In genomic region chr10:119522747-119523426, GRCh38 we compare ENCODE assay signal across 16 cellular contexts. TPM values are rescaled to one million over a fixed set of nuclear protein-coding genes. Genes with fewer than 3 reads are reported as not detected.
DNase-seq lines count a peak whose midpoint lies in the region; ATAC-seq and TF ChIP-seq lines count a peak whose summit lies in the region.
"Had no signal": no experiment of that assay in that cellular context is flagged by ENCODE, and none has a peak within 500 bp of the region (broad histone marks: within the 10 kb centered on the region; RNA-seq: fewer than 3 reads in every experiment).

No MANE protein-coding gene starts in this region.

- H3K4me3 ChIP-seq in HEK293 (ENCODE audit: low read depth, low read length) (no peak overlapping the region), mesendoderm (ENCODE audit: low read length) (no peak overlapping the region)

- no peak overlapping the region for H3K23ac ChIP-seq in mesendoderm (ENCODE audit: low read length)

- H2BK15ac ChIP-seq in mesendoderm (replicated peaks; ENCODE audit: low read depth): no peak overlapping the region

- H3K79me2 ChIP-seq in mesendoderm (ENCODE audit: control insufficient read depth, insufficient read depth, low read length): no peaks in the 10 kb centered on the region

- CTCF ChIA-PET in HEK293 (lab: Yijun Ruan, JAX): interaction anchor here (0.6 kb wide), 1 partner anchor 129 kb away, joined by 3 read pairs; no protein-coding TSS in a partner anchor

- peak; percentile 57 for DNase-seq in Daoy (ENCODE audit: low read depth)
- peak; percentile 34 for DNase-seq in activated naive CD8-positive, alpha-beta T cell treated with anti-CD3 and anti-CD28 coated beads for 36 hours
- DNase-seq in mesendoderm: peak; percentile 87
- no peak for DNase-seq in NCI-H2029 treated with DMSO at 0.1 percent for 48 hours (lab: John Stamatoyannopoulos, UW)
- DNase-seq in NCI-H1105 treated with DMSO at 0.1 percent for 48 hours (lab: John Stamatoyannopoulos, UW): no peak
- DNase-seq: activated CD8-positive, alpha-beta memory T cell treated with anti-CD3 and anti-CD28 coated beads for 24 hours; activated naive CD8-positive, alpha-beta T cell treated with anti-CD3 and anti-CD28 coated beads, Interleukin-2, amount 10 ng/mL, durations not matched to agents 7 days and 5 days; cerebellar nuclear complex; DMS 273 treated with DMSO at 0.1 percent for 48 hours; endodermal cell; NCI-H1694; NCI-H446 had no signal

- no peak overlapping the region for H2BK120ac ChIP-seq in mesendoderm (ENCODE audit: low read depth, low read length)

- H3K4me3 Mint-ChIP-seq in activated naive CD8-positive, alpha-beta T cell treated with anti-CD3 and anti-CD28 coated beads for 36 hours: no peak overlapping the region
- H3K4me3 Mint-ChIP-seq: activated naive CD8-positive, alpha-beta T cell treated with anti-CD3 and anti-CD28 coated beads, Interleukin-2, amount 10 ng/mL, durations not matched to agents 7 days and 5 days; endodermal cell; nephron had no signal

- ATAC-seq in GM18909 (IDR thresholded peaks at IDR 0.05; ENCODE audit: poor library complexity, unreplicated experiment): no peak
- no peak for ATAC-seq in SK-N-SH treated with all-trans-retinoic acid at 6 μM for 48 hours

- H3K4me2 ChIP-seq in mesendoderm (ENCODE audit: low read length): no peak overlapping the region

- H3K36me3 ChIP-seq in HEK293 (ENCODE audit: control insufficient read depth in 2 of 2, insufficient read depth in 1 of 2, low read length in 2 of 2) (peaks cover 0 to 21% of the 10 kb centered on the region in 2 experiments; a peak in 2 of 3 replicates), mesendoderm (ENCODE audit: control insufficient read depth, insufficient read depth, low read length) (no peaks in the 10 kb centered on the region)

- WGBS in mesendoderm (ENCODE audit: extremely low coverage, insufficient coverage, low lambda C conversion rate): no CpG with 5 or more reads among the region's 11 CpGs

- peaks cover 95% of the 10 kb centered on the region for H3K4me1 Mint-ChIP-seq in activated naive CD8-positive, alpha-beta T cell treated with anti-CD3 and anti-CD28 coated beads for 36 hours
- H3K4me1 Mint-ChIP-seq: endodermal cell had no signal

- peak overlapping the region; percentile 74 for H3K27ac Mint-ChIP-seq in activated naive CD8-positive, alpha-beta T cell treated with anti-CD3 and anti-CD28 coated beads for 36 hours
- H3K27ac Mint-ChIP-seq: endodermal cell, nephron had no signal

- no peak overlapping the region for H4K8ac ChIP-seq in mesendoderm (ENCODE audit: low read depth, low read length)

- H3K36me3 Mint-ChIP-seq in activated naive CD8-positive, alpha-beta T cell treated with anti-CD3 and anti-CD28 coated beads for 36 hours: peaks cover 60% of the 10 kb centered on the region

- H3K18ac ChIP-seq in mesendoderm (ENCODE audit: low read length): no peak overlapping the region

- TF ChIP-seq CTCF in HEK293 (tag by site-specific recombination; IDR thresholded peaks at IDR 0.05): no peak

- H3K27me3 ChIP-seq in mesendoderm (ENCODE audit: insufficient read depth, low read length, poor library complexity): no peaks in the 10 kb centered on the region

- no peaks in the 10 kb centered on the region for H3K27me3 Mint-ChIP-seq in activated naive CD8-positive, alpha-beta T cell treated with anti-CD3 and anti-CD28 coated beads for 36 hours
- H3K27me3 Mint-ChIP-seq: activated naive CD8-positive, alpha-beta T cell treated with anti-CD3 and anti-CD28 coated beads, Interleukin-2, amount 10 ng/mL, durations not matched to agents 7 days and 5 days had no signal

- no peak overlapping the region for H4K5ac ChIP-seq in mesendoderm (ENCODE audit: low read length)

- no peaks in the 10 kb centered on the region for H3K79me1 ChIP-seq in mesendoderm (ENCODE audit: low read length)

- H2BK5ac ChIP-seq in mesendoderm (ENCODE audit: low read length): no peak overlapping the region

- H3K27ac ChIP-seq in HEK293 (ENCODE audit: extremely low read depth, low read depth, low read length) (no peak overlapping the region), mesendoderm (ENCODE audit: low read depth, low read length) (no peak overlapping the region)

- no peaks in the 10 kb centered on the region for H3K9me3 ChIP-seq in HEK293 (ENCODE audit: control insufficient read depth, insufficient read depth, low read depth, low read length)

- no peak overlapping the region for H3K56ac ChIP-seq in mesendoderm (ENCODE audit: low read length)

- no peaks in the 10 kb centered on the region for H3K4me1 ChIP-seq in HEK293 (ENCODE audit: control insufficient read depth, insufficient read depth, low read length)
- H3K4me1 ChIP-seq in mesendoderm (ENCODE audit: control insufficient read depth, low read depth, low read length): no peaks in the 10 kb centered on the region

- H2AK5ac ChIP-seq in mesendoderm (ENCODE audit: low read length): no peak overlapping the region

- POLR2A ChIA-PET in HEK293 (lab: Yijun Ruan, JAX): interaction anchor here (0.7 to 2.7 kb wide), 2 partner anchors 20 to 363 kb away, joined by 8 to 12 read pairs; partner anchors contain the start of gene RGS10

- no peaks in the 10 kb centered on the region for H3K9me3 Mint-ChIP-seq in activated naive CD8-positive, alpha-beta T cell treated with anti-CD3 and anti-CD28 coated beads for 36 hours
- H3K9me3 Mint-ChIP-seq: activated naive CD8-positive, alpha-beta T cell treated with anti-CD3 and anti-CD28 coated beads, Interleukin-2, amount 10 ng/mL, durations not matched to agents 7 days and 5 days; endodermal cell; nephron had no signal

- H3K9ac ChIP-seq in mesendoderm (ENCODE audit: low read length): no peak overlapping the region

- H3K4ac ChIP-seq in mesendoderm (ENCODE audit: low read depth, low read length): no peak overlapping the region

TF ChIP-seq in HEK293, 187 proteins besides CTCF, POLR2A, EP300 and RAD21:
- TF ChIP-seq ZFP3 (tag by site-specific recombination; IDR thresholded peaks at IDR 0.05; ENCODE audit: low read depth) (no peak), ZNF132 (tag by site-specific recombination; IDR thresholded peaks at IDR 0.05; ENCODE audit: borderline replicate concordance) (no peak), GFI1B (tag by site-specific recombination; IDR thresholded peaks at IDR 0.05) (no peak), SCRT1 (tag by site-specific recombination; IDR thresholded peaks at IDR 0.05; ENCODE audit: borderline replicate concordance) (no peak), ZNF645 (tag by site-specific recombination; IDR thresholded peaks at IDR 0.05) (no peak), SP7 (tag by site-specific recombination; IDR thresholded peaks at IDR 0.05) (0 out of 2 replicates have a peak, but pooled peaks have one; percentile 12)
TF ChIP-seq in HEK293: peak in this region for 1.

TF ChIP-seq in SK-N-SH treated with all-trans-retinoic acid at 6 μM for 48 hours, 23 proteins besides CTCF, POLR2A, EP300 and RAD21 (continues in another document):
- no peak for TF ChIP-seq ESRRG (CRISPR knock-in tag; IDR thresholded peaks at IDR 0.05)
- no peak for TF ChIP-seq ZC3H10 (CRISPR knock-in tag; IDR thresholded peaks at IDR 0.05)
- TF ChIP-seq TOX (CRISPR knock-in tag; IDR thresholded peaks at IDR 0.05; ENCODE audit: borderline replicate concordance): no peak
- no peak for TF ChIP-seq ZFP30 (CRISPR knock-in tag; IDR thresholded peaks at IDR 0.05)
- TF ChIP-seq ARNTL (CRISPR knock-in tag; IDR thresholded peaks at IDR 0.05; ENCODE audit: borderline replicate concordance, low read depth): no peak
- TF ChIP-seq ZNF8 (CRISPR knock-in tag; IDR thresholded peaks at IDR 0.05): no peak
- no peak for TF ChIP-seq ZNF70 (CRISPR knock-in tag; IDR thresholded peaks at IDR 0.05)
- TF ChIP-seq GLIS3 (CRISPR knock-in tag; IDR thresholded peaks at IDR 0.05): no peak
- TF ChIP-seq, protein P1, sequence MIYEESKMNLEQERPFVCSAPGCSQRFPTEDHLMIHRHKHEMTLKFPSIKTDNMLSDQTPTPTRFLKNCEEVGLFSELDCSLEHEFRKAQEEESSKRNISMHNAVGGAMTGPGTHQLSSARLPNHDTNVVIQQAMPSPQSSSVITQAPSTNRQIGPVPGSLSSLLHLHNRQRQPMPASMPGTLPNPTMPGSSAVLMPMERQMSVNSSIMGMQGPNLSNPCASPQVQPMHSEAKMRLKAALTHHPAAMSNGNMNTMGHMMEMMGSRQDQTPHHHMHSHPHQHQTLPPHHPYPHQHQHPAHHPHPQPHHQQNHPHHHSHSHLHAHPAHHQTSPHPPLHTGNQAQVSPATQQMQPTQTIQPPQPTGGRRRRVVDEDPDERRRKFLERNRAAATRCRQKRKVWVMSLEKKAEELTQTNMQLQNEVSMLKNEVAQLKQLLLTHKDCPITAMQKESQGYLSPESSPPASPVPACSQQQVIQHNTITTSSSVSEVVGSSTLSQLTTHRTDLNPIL (CRISPR knock-in tag; IDR thresholded peaks at IDR 0.05; ENCODE audit: low read depth): no peak
- TF ChIP-seq TCF4 (CRISPR knock-in tag; IDR thresholded peaks at IDR 0.05; ENCODE audit: borderline replicate concordance): no peak
- no peak for TF ChIP-seq ISL1 (CRISPR knock-in tag; IDR thresholded peaks at IDR 0.05)
- no peak for TF ChIP-seq CSRNP3 (CRISPR knock-in tag; IDR thresholded peaks at IDR 0.05)
- TF ChIP-seq SNAI2 (CRISPR knock-in tag; IDR thresholded peaks at IDR 0.05): no peak
- no peak for TF ChIP-seq RARB (CRISPR knock-in tag; IDR thresholded peaks at IDR 0.05)
- TF ChIP-seq ZFP3 (CRISPR knock-in tag; IDR thresholded peaks at IDR 0.05): no peak

RNA-seq across cellular contexts. Expression of gene RGS10, which starts 19.6 kb away (rescaled TPM):
- total RNA-seq in Daoy (2014; rRNA removed; shearing (Covaris generic)): 22.1 and 22.8 TPM in 2 replicates
- total RNA-seq in activated naive CD8-positive, alpha-beta T cell treated with anti-CD3 and anti-CD28 coated beads for 36 hours: 100 to 1,000 TPM; 273 to 294 TPM
- polyA plus RNA-seq in mesendoderm (2013, experiment 1 of 2): 10.5 TPM
- 10.2 TPM for polyA plus RNA-seq in mesendoderm (2013, experiment 2 of 2)

Comparison
In these comparisons a context has a peak if more than half of its experiments do, and no peak if none do; other contexts are left out.
1. DNase-seq: peak in Daoy (single experiment), activated naive CD8-positive, alpha-beta T cell treated with anti-CD3 and anti-CD28 coated beads for 36 hours (single experiment) and mesendoderm (single experiment); none in NCI-H2029 treated with DMSO at 0.1 percent for 48 hours (single experiment) and NCI-H1105 treated with DMSO at 0.1 percent for 48 hours (single experiment).
2. RNA of gene RGS10, which starts 19.6 kb away (total RNA-seq): 273 to 294 TPM in activated naive CD8-positive, alpha-beta T cell treated with anti-CD3 and anti-CD28 coated beads for 36 hours; 22.1 to 22.8 TPM in Daoy; every median in the first group is over 10 times any median in the second.